ENCODE assay signal across 19 cellular contexts in the genomic region with DNA sequence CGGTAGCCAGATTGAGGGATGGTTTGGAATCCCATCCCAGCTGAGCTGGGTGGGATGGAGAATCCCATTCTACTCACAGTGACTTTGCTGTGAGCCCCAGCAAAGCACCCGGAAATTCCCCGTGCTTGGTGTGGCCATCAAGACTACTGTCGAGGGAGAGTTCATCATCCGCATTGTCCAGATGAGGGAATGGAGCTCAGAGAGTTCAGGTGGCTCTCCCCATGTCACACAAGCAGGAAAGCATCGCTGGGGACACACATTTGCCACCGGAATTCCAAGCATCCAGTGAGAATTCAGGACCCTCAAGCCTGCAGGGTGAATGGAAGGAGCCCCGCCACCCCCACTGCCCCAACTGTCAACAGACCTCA. TPM values are rescaled to one million over a fixed set of nuclear protein-coding genes. Genes with fewer than 3 reads are reported as not detected.
"Had no signal": no experiment of that assay in that cellular context is flagged by ENCODE, and none has a peak within 500 bp of the region (broad histone marks: within the 10 kb centered on the region; RNA-seq: fewer than 3 reads in every experiment).

No MANE protein-coding gene starts in this region.

- H3K9me3 ChIP-seq: right lobe of liver, testis had no signal

- H3K27ac ChIP-seq: esophagus muscularis mucosa, parathyroid adenoma, right lobe of liver, testis, VCaP had no signal

- ATAC-seq: activated T-cell treated with anti-CD3 and anti-CD28 coated beads, Interleukin-2, amount 50 U/mL, for 4 hours; effector memory CD8-positive, alpha-beta T cell; right lobe of liver; stimulated activated naive B cell treated with anti-CD40 and anti-IgM and Interleukin-4, amounts not matched to agents 10 μg/mL and 1 μg/mL and 100 μg/mL, for 72 hours; T-cell had no signal

- H3K36me3 ChIP-seq: esophagus muscularis mucosa, right lobe of liver had no signal

- H3K9ac ChIP-seq: parathyroid adenoma had no signal

- H3K27me3 ChIP-seq: right lobe of liver, testis had no signal

- H3K4me3 ChIP-seq: esophagus muscularis mucosa, right lobe of liver, smooth muscle cell, testis had no signal

- DNase-seq: activated CD8-positive, alpha-beta memory T cell treated with anti-CD3 and anti-CD28 coated beads, Interleukin-2, amount 50 U/mL, for 48 hours; activated naive CD4-positive, alpha-beta T cell treated with Interleukin-2 at 50 U/mL for 16 hours; activated naive CD8-positive, alpha-beta T cell treated with anti-CD3 and anti-CD28 coated beads for 36 hours; activated T-cell treated with anti-CD3 and anti-CD28 coated beads, Interleukin-2, amount 50 U/mL, for 4 hours; amygdala; effector memory CD8-positive, alpha-beta T cell; glutamatergic neuron; nucleus accumbens; stimulated activated CD4-positive, alpha-beta T cell treated with anti-CD3 and anti-CD28 coated beads, Interleukin-15, amount 100 ng/mL, for 24 hours; stimulated activated naive B cell treated with anti-CD40 and anti-IgM and Interleukin-4, amounts not matched to agents 10 μg/mL and 1 μg/mL and 100 μg/mL, for 72 hours; testis had no signal

- H3K4me2 ChIP-seq: smooth muscle cell had no signal

- H3K4me1 ChIP-seq: right lobe of liver, testis had no signal

RNA-seq across cellular contexts. Expression of a gene that starts 54.4 kb away (rescaled TPM):
- total RNA-seq: dermis microvascular lymphatic vessel endothelial cell, endothelial cell of umbilical vein had no signal
